23 cellular contexts compared by ENCODE assay signal in genomic region chr1:153253693-153254092, GRCh38. TPM values are rescaled to one million over a fixed set of nuclear protein-coding genes. Genes with fewer than 3 reads are reported as not detected.
A peak's percentile ranks its signal among the peaks of the same experiment; 100 is the strongest.
DNase-seq lines count a peak whose midpoint lies in the region; ATAC-seq and TF ChIP-seq lines count a peak whose summit lies in the region.
"Had no signal": no experiment of that assay in that cellular context is flagged by ENCODE, and none has a peak within 500 bp of the region (broad histone marks: within the 10 kb centered on the region; RNA-seq: fewer than 3 reads in every experiment).

No MANE protein-coding gene starts in this region.

- peaks cover 0 to 3% (median 0%) of the 10 kb centered on the region in 11 experiments; a peak in 1 of 22 replicates for H3K27me3 ChIP-seq in BLaER1 treated with 17β-estradiol and CSF1 and Interleukin-3, amounts not matched to agents 10 nM and 100 nM
- H3K27me3 ChIP-seq in KMS-11 (ENCODE audit: insufficient read depth, low read depth), result no peaks in the 10 kb centered on the region
- H3K27me3 ChIP-seq: testis had no signal

- no peak overlapping the region for H3K4me3 ChIP-seq in BLaER1 treated with 17β-estradiol and CSF1 and Interleukin-3, amounts not matched to agents 10 nM and 100 nM
- H3K4me3 ChIP-seq in KMS-11 (IDR thresholded peaks at IDR 0.05; ENCODE audit: insufficient read depth, low read depth, low read length), result peak overlapping the region; percentile 46
- H3K4me3 ChIP-seq: heart left ventricle, testis had no signal

- peak overlapping the region; percentile 50 for H2AFZ ChIP-seq in KMS-11 (ENCODE audit: low read depth)

- peaks cover 26% of the 10 kb centered on the region for H3K27me3 Mint-ChIP-seq in activated CD8-positive, alpha-beta T cell treated with anti-CD3 and anti-CD28 coated beads for 36 hours

- no peaks in the 10 kb centered on the region for H3K36me3 Mint-ChIP-seq in activated CD8-positive, alpha-beta T cell treated with anti-CD3 and anti-CD28 coated beads for 36 hours (ENCODE audit: low read depth)
- H3K36me3 Mint-ChIP-seq: activated naive CD8-positive, alpha-beta T cell treated with anti-CD3 and anti-CD28 coated beads for 36 hours; CD14-positive monocyte had no signal

- DNase-seq in LoVo (ENCODE audit: low spot score), result no peak
- DNase-seq in NCI-H2196 (lab: John Stamatoyannopoulos, UW; ENCODE audit: unreplicated experiment), result no peak
- DNase-seq in inferior parietal cortex (ENCODE audit: extremely low spot score), result no peak
- DNase-seq in activated CD8-positive, alpha-beta T cell treated with anti-CD3 and anti-CD28 coated beads for 36 hours, result no peak
- DNase-seq: activated naive CD8-positive, alpha-beta T cell treated with anti-CD3 and anti-CD28 coated beads for 36 hours; heart left ventricle; left colon; mesenchymal stem cell; NCI-H1436; NCI-H524; stimulated activated CD4-positive, alpha-beta T cell treated with anti-CD3 and anti-CD28 coated beads, Interleukin-1b, Interleukin-23, amount 100 ng/mL, for 48 hours; testis had no signal

- H3K9ac ChIP-seq in BLaER1 treated with 17β-estradiol and CSF1 and Interleukin-3, amounts not matched to agents 10 nM and 100 nM, result no peak overlapping the region
- no peak overlapping the region; the same call in 1 of the 2 replicates for H3K9ac ChIP-seq in KMS-11

- no peaks in the 10 kb centered on the region for H3K9me3 ChIP-seq in BLaER1 treated with 17β-estradiol and CSF1 and Interleukin-3, amounts not matched to agents 10 nM and 100 nM (replicated peaks in 1 of 11)
- H3K9me3 ChIP-seq: heart left ventricle, testis had no signal

- no peaks in the 10 kb centered on the region for H4K20me1 ChIP-seq in BLaER1 treated with 17β-estradiol and CSF1 and Interleukin-3, amounts not matched to agents 10 nM and 100 nM
- H4K20me1 ChIP-seq in KMS-11 (ENCODE audit: insufficient read depth), result no peaks in the 10 kb centered on the region

- no peaks in the 10 kb centered on the region for H3K79me2 ChIP-seq in KMS-11 (ENCODE audit: insufficient read depth, low read depth)

- ATAC-seq in GM18861 (IDR thresholded peaks at IDR 0.05; ENCODE audit: unreplicated experiment) (peak; percentile 64), GM21786 (IDR thresholded peaks at IDR 0.05; ENCODE audit: unreplicated experiment) (peak; percentile 85)
- no peak for ATAC-seq in activated CD8-positive, alpha-beta T cell treated with anti-CD3 and anti-CD28 coated beads for 36 hours
- ATAC-seq: heart left ventricle, left colon had no signal

- H3K4me2 ChIP-seq in BLaER1 treated with 17β-estradiol and CSF1 and Interleukin-3, amounts not matched to agents 10 nM and 100 nM, result peak overlapping the region in 8 of 11 experiments; percentile 5 to 82 (median 48); a peak in 15 of 22 replicates
- H3K4me2 ChIP-seq in KMS-11, result peak overlapping the region; percentile 13

- H3K4me1 ChIP-seq in BLaER1 treated with 17β-estradiol and CSF1 and Interleukin-3, amounts not matched to agents 10 nM and 100 nM, result peaks cover 19 to 49% (median 41%) of the 10 kb centered on the region in 10 experiments
- H3K4me1 ChIP-seq in KMS-11 (ENCODE audit: low read depth, poor library complexity, severe bottlenecking), result peaks cover 9% of the 10 kb centered on the region
- H3K4me1 ChIP-seq: heart left ventricle, testis had no signal

- H3K27ac ChIP-seq in BLaER1 treated with 17β-estradiol and CSF1 and Interleukin-3, amounts not matched to agents 10 nM and 100 nM, result no peak overlapping the region
- H3K27ac ChIP-seq in KMS-11, result peak overlapping the region; percentile 6; the same call in 1 of the 2 replicates
- H3K27ac ChIP-seq: epithelial cell of prostate, heart left ventricle, testis had no signal

- no peaks in the 10 kb centered on the region for H3K4me1 Mint-ChIP-seq in activated CD8-positive, alpha-beta T cell treated with anti-CD3 and anti-CD28 coated beads for 36 hours (ENCODE audit: low read depth)
- H3K4me1 Mint-ChIP-seq: activated naive CD8-positive, alpha-beta T cell treated with anti-CD3 and anti-CD28 coated beads for 36 hours; CD14-positive monocyte; central memory CD8-positive, alpha-beta T cell had no signal

- H3K27ac Mint-ChIP-seq in activated CD8-positive, alpha-beta T cell treated with anti-CD3 and anti-CD28 coated beads for 36 hours, result no peak overlapping the region
- H3K27ac Mint-ChIP-seq: activated naive CD8-positive, alpha-beta T cell treated with anti-CD3 and anti-CD28 coated beads for 36 hours; CD14-positive monocyte had no signal

- CTCF ChIA-PET in activated CD8-positive, alpha-beta T cell treated with anti-CD3 and anti-CD28 coated beads for 36 hours (lab: Charles Lee), result interaction anchor here (1.0 kb wide), 1 partner anchor 25 kb away, joined by 3 read pairs; no protein-coding TSS in a partner anchor

- intact Hi-C loops in activated CD8-positive, alpha-beta T cell treated with anti-CD3 and anti-CD28 coated beads for 36 hours (cut with micrococcal nuclease), result no loop called here

- H3K4me3 Mint-ChIP-seq in activated CD8-positive, alpha-beta T cell treated with anti-CD3 and anti-CD28 coated beads for 36 hours, result no peak overlapping the region
- H3K4me3 Mint-ChIP-seq: activated naive CD8-positive, alpha-beta T cell treated with anti-CD3 and anti-CD28 coated beads for 36 hours; CD14-positive monocyte; central memory CD8-positive, alpha-beta T cell had no signal

- no peaks in the 10 kb centered on the region for H3K36me3 ChIP-seq in BLaER1 treated with 17β-estradiol and CSF1 and Interleukin-3, amounts not matched to agents 10 nM and 100 nM
- H3K36me3 ChIP-seq in KMS-11 (ENCODE audit: insufficient read depth), result no peaks in the 10 kb centered on the region
- H3K36me3 ChIP-seq: heart left ventricle had no signal

- TF ChIP-seq CTCF in KMS-11 (conservative IDR thresholded peaks at IDR 0.05; ENCODE audit: low read depth, low read length), result no peak
- TF ChIP-seq CTCF in activated CD8-positive, alpha-beta T cell treated with anti-CD3 and anti-CD28 coated beads for 36 hours (IDR thresholded peaks at IDR 0.05), result no peak

- no peaks in the 10 kb centered on the region for H3K9me3 Mint-ChIP-seq in activated CD8-positive, alpha-beta T cell treated with anti-CD3 and anti-CD28 coated beads for 36 hours
- H3K9me3 Mint-ChIP-seq: activated naive CD8-positive, alpha-beta T cell treated with anti-CD3 and anti-CD28 coated beads for 36 hours; central memory CD8-positive, alpha-beta T cell had no signal

- POLR2A ChIA-PET in activated CD8-positive, alpha-beta T cell treated with anti-CD3 and anti-CD28 coated beads for 36 hours (lab: Charles Lee), result no interaction called here

RNA-seq across cellular contexts. Expression of gene LORICRIN, which starts 5.8 kb away (rescaled TPM):
- not detected for total RNA-seq in activated CD8-positive, alpha-beta T cell treated with anti-CD3 and anti-CD28 coated beads for 36 hours
- total RNA-seq: activated naive CD8-positive, alpha-beta T cell treated with anti-CD3 and anti-CD28 coated beads for 36 hours; astrocyte; fibroblast of villous mesenchyme; heart left ventricle; left colon; MCF 10A; skeletal muscle tissue had no signal

RNA-seq across cellular contexts. Expression of gene PRR9, which starts 36.3 kb away (rescaled TPM):
- not detected for total RNA-seq in activated CD8-positive, alpha-beta T cell treated with anti-CD3 and anti-CD28 coated beads for 36 hours
- total RNA-seq: activated naive CD8-positive, alpha-beta T cell treated with anti-CD3 and anti-CD28 coated beads for 36 hours; fibroblast of villous mesenchyme; left colon; MCF 10A; skeletal muscle tissue had no signal

RNA-seq across cellular contexts. Expression of gene LELP1, which starts 50.5 kb away (rescaled TPM):
- not detected for total RNA-seq in activated CD8-positive, alpha-beta T cell treated with anti-CD3 and anti-CD28 coated beads for 36 hours
- total RNA-seq: activated naive CD8-positive, alpha-beta T cell treated with anti-CD3 and anti-CD28 coated beads for 36 hours; astrocyte; fibroblast of villous mesenchyme; heart left ventricle; left colon; MCF 10A; skeletal muscle tissue had no signal

RNA-seq across cellular contexts. Expression of gene PGLYRP3, which starts 59.1 kb away (rescaled TPM):
- total RNA-seq in activated CD8-positive, alpha-beta T cell treated with anti-CD3 and anti-CD28 coated beads for 36 hours, result not detected
- total RNA-seq: activated naive CD8-positive, alpha-beta T cell treated with anti-CD3 and anti-CD28 coated beads for 36 hours; astrocyte; fibroblast of villous mesenchyme; heart left ventricle; left colon; MCF 10A; skeletal muscle tissue; testis had no signal
